In genomic region chr2:104563398-104564024, GRCh38 we compare ENCODE assay signal across 18 cellular contexts.
"Had no signal": no experiment of that assay in that cellular context is flagged by ENCODE, and none has a peak within 500 bp of the region (broad histone marks: within the 10 kb centered on the region; RNA-seq: fewer than 3 reads in every experiment).

No MANE protein-coding gene starts in this region.

- H3K4me2 ChIP-seq: neural progenitor cell had no signal

- H3K36me3 ChIP-seq: gastrocnemius medialis, neural progenitor cell, tibial nerve, uterus had no signal

- ATAC-seq: activated CD8-positive, alpha-beta T cell treated with anti-CD3 and anti-CD28 coated beads for 36 hours; activated T-helper 17 cell treated with anti-CD3 and anti-CD28 coated beads, Interleukin-2, amount 50 U/mL, for 72 hours; gastrocnemius medialis; left ventricle myocardium superior; psoas muscle; right cardiac atrium; stimulated activated naive CD8-positive, alpha-beta T cell treated with anti-CD3 and anti-CD28 coated beads, Interleukin-15, Interleukin-2, amounts not matched to agents 100 U/mL and 50 U/mL, for 24 hours had no signal

- H3K27ac ChIP-seq: gastrocnemius medialis, neural progenitor cell, psoas muscle, tibial nerve, uterus had no signal

- H3K4me3 ChIP-seq: gastrocnemius medialis, neural progenitor cell, psoas muscle, tibial nerve, uterus had no signal

- H3K36me3 Mint-ChIP-seq: neural progenitor cell had no signal

- H2AFZ ChIP-seq: neural progenitor cell had no signal

- H3K4me1 ChIP-seq: gastrocnemius medialis, neural progenitor cell, psoas muscle, tibial nerve, uterus had no signal

- H3K27me3 ChIP-seq: gastrocnemius medialis, neural progenitor cell, tibial nerve, uterus had no signal

- H3K4me1 Mint-ChIP-seq: activated CD4-positive, alpha-beta T cell treated with anti-CD3 and anti-CD28 coated beads, Interleukin-2, amount 10 ng/mL, durations not matched to agents 24 days and 14 days; activated T-helper 17 cell treated with anti-CD3 and anti-CD28 coated beads, Interleukin-2, amount 50 U/mL, for 72 hours; neural progenitor cell had no signal

- H3K27me3 Mint-ChIP-seq: activated CD4-positive, alpha-beta T cell treated with anti-CD3 and anti-CD28 coated beads, Interleukin-2, amount 10 ng/mL, durations not matched to agents 24 days and 14 days; activated CD8-positive, alpha-beta T cell treated with anti-CD3 and anti-CD28 coated beads for 36 hours had no signal

- H3K9me3 ChIP-seq: gastrocnemius medialis, psoas muscle, uterus had no signal

- H3K9me3 Mint-ChIP-seq: activated CD4-positive, alpha-beta T cell treated with anti-CD3 and anti-CD28 coated beads, Interleukin-2, amount 10 ng/mL, durations not matched to agents 24 days and 14 days; activated CD8-positive, alpha-beta T cell treated with anti-CD3 and anti-CD28 coated beads for 36 hours; activated naive CD4-positive, alpha-beta T cell treated with anti-CD3 and anti-CD28 coated beads for 36 hours; neural progenitor cell had no signal

- DNase-seq: activated CD4-positive, alpha-beta T cell treated with anti-CD3 and anti-CD28 coated beads, Interleukin-2, amount 10 ng/mL, durations not matched to agents 24 days and 14 days; activated CD8-positive, alpha-beta T cell treated with anti-CD3 and anti-CD28 coated beads for 36 hours; activated naive CD4-positive, alpha-beta T cell treated with anti-CD3 and anti-CD28 coated beads for 36 hours; activated T-cell treated with anti-CD3 and anti-CD28 coated beads, Interleukin-2, amount 50 U/mL, for 1 hour; effector CD4-positive, alpha-beta T cell; gastrocnemius medialis; head of caudate nucleus; left ventricle myocardium superior; psoas muscle; right cardiac atrium; stimulated activated CD4-positive, alpha-beta T cell treated with anti-CD3 and anti-CD28 coated beads, Interleukin-2, amount 100 ng/mL, for 24 hours; stimulated activated naive CD8-positive, alpha-beta T cell treated with anti-CD3 and anti-CD28 coated beads, Interleukin-15, Interleukin-2, amounts not matched to agents 100 U/mL and 50 U/mL, for 24 hours; substantia nigra; T-helper 9 cell; uterus had no signal

- H3K4me3 Mint-ChIP-seq: activated CD4-positive, alpha-beta T cell treated with anti-CD3 and anti-CD28 coated beads, Interleukin-2, amount 10 ng/mL, durations not matched to agents 24 days and 14 days; activated CD8-positive, alpha-beta T cell treated with anti-CD3 and anti-CD28 coated beads for 36 hours; activated naive CD4-positive, alpha-beta T cell treated with anti-CD3 and anti-CD28 coated beads for 36 hours; activated T-helper 17 cell treated with anti-CD3 and anti-CD28 coated beads, Interleukin-2, amount 50 U/mL, for 72 hours; neural progenitor cell had no signal

- H3K27ac Mint-ChIP-seq: activated CD4-positive, alpha-beta T cell treated with anti-CD3 and anti-CD28 coated beads, Interleukin-2, amount 10 ng/mL, durations not matched to agents 24 days and 14 days; activated CD8-positive, alpha-beta T cell treated with anti-CD3 and anti-CD28 coated beads for 36 hours; activated naive CD4-positive, alpha-beta T cell treated with anti-CD3 and anti-CD28 coated beads for 36 hours; activated T-helper 17 cell treated with anti-CD3 and anti-CD28 coated beads, Interleukin-2, amount 50 U/mL, for 72 hours; neural progenitor cell had no signal
